In the genomic region with DNA sequence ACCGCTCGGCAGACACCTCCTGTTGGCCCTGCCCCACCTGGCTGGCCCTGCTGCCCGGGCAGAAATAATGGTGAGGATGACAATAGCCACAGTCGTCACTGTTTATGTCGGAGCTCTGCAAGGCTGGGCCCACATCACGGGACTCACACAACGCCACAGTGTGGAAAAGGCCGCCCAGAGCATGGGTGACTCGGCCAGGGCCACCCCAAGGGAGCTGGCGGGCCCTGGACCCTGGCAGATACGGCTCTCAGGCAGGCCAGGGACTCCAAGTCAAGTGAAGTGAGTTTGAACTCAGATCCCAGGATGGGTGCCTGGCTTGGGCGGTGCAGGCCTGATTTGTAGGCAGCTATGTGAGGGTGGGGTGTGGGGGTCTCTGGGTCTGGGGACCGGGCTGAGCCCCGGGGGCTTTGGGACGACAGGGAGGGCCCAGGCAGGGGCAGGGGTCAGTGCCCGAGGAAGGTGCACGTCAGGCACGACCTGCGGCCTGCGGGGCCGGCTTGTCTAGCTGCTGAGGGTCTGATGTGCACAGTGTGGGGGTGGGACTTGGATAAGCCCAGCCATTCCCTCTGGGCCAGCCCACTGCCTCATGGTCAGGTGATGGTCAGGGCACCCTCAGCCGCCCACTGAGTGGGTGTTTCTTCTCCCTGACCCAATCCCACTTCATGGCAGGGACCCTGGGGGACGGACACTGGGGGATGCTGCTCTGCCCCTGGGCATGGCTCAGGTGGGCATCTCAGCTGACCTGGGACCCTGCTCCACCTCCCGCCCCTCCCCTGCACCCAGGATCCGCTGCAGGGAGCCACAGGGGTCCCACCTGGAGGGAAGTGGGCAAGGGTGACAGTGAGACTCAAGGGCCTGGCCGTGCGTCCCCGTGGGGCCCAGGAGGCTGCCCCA, we compare ENCODE assay signal across 1 cellular context.
TF ChIP-seq lines count a peak whose summit lies in the region.

No MANE protein-coding gene starts in this region.

TF ChIP-seq in K562, 482 proteins besides CTCF, POLR2A, EP300 and RAD21:
- TF ChIP-seq ZKSCAN3 (CRISPR knock-in tag; IDR thresholded peaks at IDR 0.05) (no peak), MAFK (IDR thresholded peaks at IDR 0.05; ENCODE audit: low read length) (no peak), ZFX (CRISPR knock-in tag; IDR thresholded peaks at IDR 0.05) (peak; percentile 27; the same call in 1 of the 2 replicates), HDAC8 (tag; IDR thresholded peaks at IDR 0.05) (no peak), MED1 (CRISPR knock-in tag; IDR thresholded peaks at IDR 0.05; ENCODE audit: borderline replicate concordance) (0 out of 2 replicates have a peak, but pooled peaks have one; percentile 62), JUN (IDR thresholded peaks at IDR 0.05; ENCODE audit: borderline replicate concordance, low read depth, low read length) (no peak), JUN (CRISPR knock-in tag; IDR thresholded peaks at IDR 0.05; ENCODE audit: borderline replicate concordance) (0 out of 2 replicates have a peak, but pooled peaks have one; percentile 2), EGR1 (conservative IDR thresholded peaks at IDR 0.05) (peak; percentile 68), CHCHD3 (CRISPR knock-in tag; IDR thresholded peaks at IDR 0.05) (no peak), ZC3H4 (CRISPR knock-in tag; IDR thresholded peaks at IDR 0.05; ENCODE audit: borderline replicate concordance) (peak; percentile 16; the same call in 1 of the 2 replicates)
- TF ChIP-seq, protein P1, sequence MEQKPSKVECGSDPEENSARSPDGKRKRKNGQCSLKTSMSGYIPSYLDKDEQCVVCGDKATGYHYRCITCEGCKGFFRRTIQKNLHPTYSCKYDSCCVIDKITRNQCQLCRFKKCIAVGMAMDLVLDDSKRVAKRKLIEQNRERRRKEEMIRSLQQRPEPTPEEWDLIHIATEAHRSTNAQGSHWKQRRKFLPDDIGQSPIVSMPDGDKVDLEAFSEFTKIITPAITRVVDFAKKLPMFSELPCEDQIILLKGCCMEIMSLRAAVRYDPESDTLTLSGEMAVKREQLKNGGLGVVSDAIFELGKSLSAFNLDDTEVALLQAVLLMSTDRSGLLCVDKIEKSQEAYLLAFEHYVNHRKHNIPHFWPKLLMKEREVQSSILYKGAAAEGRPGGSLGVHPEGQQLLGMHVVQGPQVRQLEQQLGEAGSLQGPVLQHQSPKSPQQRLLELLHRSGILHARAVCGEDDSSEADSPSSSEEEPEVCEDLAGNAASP (IDR thresholded peaks at IDR 0.05) = no peak
- TF ChIP-seq, protein P2, sequence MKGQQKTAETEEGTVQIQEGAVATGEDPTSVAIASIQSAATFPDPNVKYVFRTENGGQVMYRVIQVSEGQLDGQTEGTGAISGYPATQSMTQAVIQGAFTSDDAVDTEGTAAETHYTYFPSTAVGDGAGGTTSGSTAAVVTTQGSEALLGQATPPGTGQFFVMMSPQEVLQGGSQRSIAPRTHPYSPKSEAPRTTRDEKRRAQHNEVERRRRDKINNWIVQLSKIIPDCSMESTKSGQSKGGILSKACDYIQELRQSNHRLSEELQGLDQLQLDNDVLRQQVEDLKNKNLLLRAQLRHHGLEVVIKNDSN (CRISPR knock-in tag; IDR thresholded peaks at IDR 0.05) = 0 out of 2 replicates have a peak, but pooled peaks have one; percentile 16
